In genomic region chr5:127187711-127188110, GRCh38 we compare ENCODE assay signal across 22 cellular contexts.
DNase-seq lines count a peak whose midpoint lies in the region; ATAC-seq, FAIRE-seq and TF ChIP-seq lines count a peak whose summit lies in the region.
"Had no signal": no experiment of that assay in that cellular context is flagged by ENCODE, and none has a peak within 500 bp of the region (broad histone marks: within the 10 kb centered on the region; RNA-seq: fewer than 3 reads in every experiment).

No MANE protein-coding gene starts in this region.

- H4K20me1 ChIP-seq in osteoblast (ENCODE audit: insufficient read depth, low read length) = no peaks in the 10 kb centered on the region

- no peak overlapping the region for H3K4me2 ChIP-seq in osteoblast (ENCODE audit: insufficient read depth, low read length)

- H3K4me1 Mint-ChIP-seq in nephron = peaks cover 40% of the 10 kb centered on the region
- H3K4me1 Mint-ChIP-seq: CD4-positive, CD25-positive, alpha-beta regulatory T cell had no signal

- H3K4me3 ChIP-seq in osteoblast (ENCODE audit: insufficient read depth, low read length) = no peak overlapping the region
- H3K4me3 ChIP-seq: HAP-1, Peyer's patch, SK-N-MC had no signal

- peak overlapping the region in 1 of 3 experiments; percentile 21 for H3K4me3 Mint-ChIP-seq in nephron
- H3K4me3 Mint-ChIP-seq: CD4-positive, CD25-positive, alpha-beta regulatory T cell had no signal

- no peaks in the 10 kb centered on the region for H3K36me3 Mint-ChIP-seq in nephron (ENCODE audit: low read depth)
- H3K36me3 Mint-ChIP-seq: CD4-positive, CD25-positive, alpha-beta regulatory T cell had no signal

- H2AFZ ChIP-seq in osteoblast (ENCODE audit: low read length) = no peak overlapping the region

- no peaks in the 10 kb centered on the region for H3K79me2 ChIP-seq in osteoblast (ENCODE audit: insufficient read depth, low read length)

- peak; percentile 75 for DNase-seq in DMS53 (lab: John Stamatoyannopoulos, UW)
- DNase-seq in NCI-H69 (lab: John Stamatoyannopoulos, UW) = peak; percentile 12
- DNase-seq in left cardiac atrium = no peak
- no peak for DNase-seq in osteoblast (ENCODE audit: insufficient read length, low spot score, missing footprints)
- no peak for DNase-seq in GM19239 (ENCODE audit: insufficient read length, low spot score)
- DNase-seq: CD4-positive, CD25-positive, alpha-beta regulatory T cell; COR-L47; GDM1; KG1; NCI-H1105; NCI-H146; NCI-H2029; NCI-H2227 treated with DMSO at 0.1 percent for 48 hours; NCI-H510A; NCI-H748 treated with DMSO at 0.1 percent for 48 hours; Peyer's patch had no signal

- peak overlapping the region; percentile 16 to 65 (median 58) for H3K27ac Mint-ChIP-seq in nephron
- H3K27ac Mint-ChIP-seq: CD4-positive, CD25-positive, alpha-beta regulatory T cell had no signal

- no peak overlapping the region for H3K27ac ChIP-seq in osteoblast (ENCODE audit: low read depth, low read length)
- H3K27ac ChIP-seq: Peyer's patch, SK-N-MC had no signal

- ATAC-seq in SK-N-SH treated with all-trans-retinoic acid at 6 μM for 48 hours (no peak), GM21447 (IDR thresholded peaks at IDR 0.05; ENCODE audit: unreplicated experiment) (no peak), left cardiac atrium (no peak)

- H3K27me3 ChIP-seq in osteoblast (ENCODE audit: insufficient read depth, low read length) = peaks cover 5% of the 10 kb centered on the region
- H3K27me3 ChIP-seq: Peyer's patch had no signal

- peaks cover 3% of the 10 kb centered on the region for H3K9me3 Mint-ChIP-seq in nephron

- no peaks in the 10 kb centered on the region for H3K27me3 Mint-ChIP-seq in nephron (ENCODE audit: low read depth)

- no peak for FAIRE-seq in GM19239 (lab: Jason Lieb, UNC)
- FAIRE-seq: HTR-8/SVneo had no signal

- no peaks in the 10 kb centered on the region for H3K4me1 ChIP-seq in osteoblast (ENCODE audit: insufficient read depth, low read length)
- H3K4me1 ChIP-seq: HAP-1, Peyer's patch had no signal

- no peaks in the 10 kb centered on the region for H3K9me3 ChIP-seq in osteoblast (ENCODE audit: low read depth, low read length)
- H3K9me3 ChIP-seq: HAP-1, Peyer's patch had no signal

- intact Hi-C loops in left cardiac atrium (cut with DNase I) = no loop called here

- TF ChIP-seq CTCF in nephron (IDR thresholded peaks at IDR 0.05; ENCODE audit: unreplicated experiment in 3 of 3) = no peak
- no peak for TF ChIP-seq CTCF in osteoblast (IDR thresholded peaks at IDR 0.05; ENCODE audit: extremely low read depth, low read depth, low read length)

- H3K36me3 ChIP-seq in osteoblast (ENCODE audit: insufficient read depth, low read length) = no peaks in the 10 kb centered on the region
- H3K36me3 ChIP-seq: HAP-1, Peyer's patch had no signal

TF ChIP-seq in SK-N-SH treated with all-trans-retinoic acid at 6 μM for 48 hours, 23 proteins besides CTCF, POLR2A, EP300 and RAD21:
- peak; percentile 25; the same call in 1 of the 2 replicates for TF ChIP-seq TCF4 (CRISPR knock-in tag; IDR thresholded peaks at IDR 0.05; ENCODE audit: borderline replicate concordance)
- no peak for TF ChIP-seq ZNF565 (CRISPR knock-in tag; conservative IDR thresholded peaks at IDR 0.05; ENCODE audit: low read depth)

Comparison
In these comparisons a context has a peak if more than half of its experiments do, and no peak if none do; other contexts are left out.
1. DNase-seq: peak in DMS53 (single experiment) and NCI-H69 (single experiment); none in left cardiac atrium (single experiment), osteoblast (single experiment) and GM19239 (single experiment).